15 cellular contexts compared by ENCODE assay signal in the genomic region with DNA sequence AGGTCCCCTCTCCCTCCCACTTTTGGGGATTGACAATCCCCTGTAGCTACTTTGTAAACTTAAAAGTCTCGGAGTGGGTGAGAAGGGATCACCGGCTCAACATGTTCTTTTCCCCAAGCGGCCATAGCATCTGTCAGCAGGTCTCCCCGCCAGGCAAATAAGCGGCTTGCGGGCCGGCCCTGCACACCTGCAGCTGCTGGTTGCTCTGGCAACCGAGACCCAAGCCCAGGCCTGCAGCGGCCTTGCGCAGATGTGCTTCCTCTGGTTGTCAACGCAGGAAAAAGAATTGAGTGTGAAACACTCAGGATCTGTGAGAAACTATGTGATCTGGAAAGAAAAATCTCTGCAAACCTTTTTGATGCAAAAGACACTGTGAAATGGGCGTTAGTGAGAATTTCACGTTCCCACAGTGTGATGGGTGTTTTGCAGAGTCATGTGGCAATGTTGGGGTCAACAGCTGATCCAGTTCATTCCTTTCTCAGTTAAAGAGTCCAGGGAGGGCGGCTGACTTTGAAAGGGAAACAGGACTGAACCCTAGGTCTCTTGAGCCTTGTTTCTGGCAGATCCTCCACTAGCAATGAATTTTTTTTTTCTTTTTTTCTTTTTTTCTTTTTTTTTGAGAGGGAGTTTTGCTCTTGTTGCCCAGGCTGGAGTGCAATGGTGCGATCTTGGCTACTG. TPM values are rescaled to one million over a fixed set of nuclear protein-coding genes. Genes with fewer than 3 reads are reported as not detected.
DNase-seq lines count a peak whose midpoint lies in the region; ATAC-seq and TF ChIP-seq lines count a peak whose summit lies in the region.
"Had no signal": no experiment of that assay in that cellular context is flagged by ENCODE, and none has a peak within 500 bp of the region (broad histone marks: within the 10 kb centered on the region; RNA-seq: fewer than 3 reads in every experiment).

No MANE protein-coding gene starts in this region.

- H3K4me1 Mint-ChIP-seq in activated naive CD8-positive, alpha-beta T cell treated with anti-CD3 and anti-CD28 coated beads, Interleukin-2, amount 50 U/mL, for 24 hours: peaks cover 34% of the 10 kb centered on the region
- H3K4me1 Mint-ChIP-seq in activated naive CD8-positive, alpha-beta T cell treated with anti-CD3 and anti-CD28 coated beads for 36 hours: peaks cover 23% of the 10 kb centered on the region

- TF ChIP-seq POLR2A in transverse colon (IDR thresholded peaks at IDR 0.05): no peak

- intact Hi-C loops in left ventricle myocardium superior (cut with micrococcal nuclease): no loop called here
- intact Hi-C loops in transverse colon (cut with DNase I; ENCODE audit: low total_unique reads): loop anchor here (10.0 kb wide), 1 partner anchor 315 kb away; no protein-coding TSS in a partner anchor

- peaks cover 6 to 20% (median 16%) of the 10 kb centered on the region in 4 donors for H3K4me1 ChIP-seq in transverse colon

- H3K4me3 ChIP-seq in transverse colon: no peak overlapping the region

- H3K9me3 Mint-ChIP-seq in activated naive CD8-positive, alpha-beta T cell treated with anti-CD3 and anti-CD28 coated beads, Interleukin-2, amount 50 U/mL, for 24 hours: no peaks in the 10 kb centered on the region
- H3K9me3 Mint-ChIP-seq in activated naive CD8-positive, alpha-beta T cell treated with anti-CD3 and anti-CD28 coated beads for 36 hours: no peaks in the 10 kb centered on the region
- H3K9me3 Mint-ChIP-seq: dendritic cell treated with granulocyte-macrophage colony-stimulating factor and Interleukin-4, amounts not matched to agents 40 ng/mL and 50 ng/mL, for 4 days had no signal

- in situ Hi-C loops in transverse colon (cut with MboI; ENCODE audit: low pct_ligation_motif_present in 1 of 4, low pct_unique_long_range_greater_than_20kb in 1 of 4, low sequenced_read_pairs in 3 of 4): loop anchor here in 2 of 4 donors (25.0 kb wide), 1 partner anchor 312 kb away; no protein-coding TSS in a partner anchor

- no peaks in the 10 kb centered on the region for H3K9me3 ChIP-seq in transverse colon

- DNase-seq in activated naive CD8-positive, alpha-beta T cell treated with anti-CD3 and anti-CD28 coated beads, Interleukin-2, amount 50 U/mL, for 24 hours: peak; percentile 0
- DNase-seq in activated naive CD8-positive, alpha-beta T cell treated with anti-CD3 and anti-CD28 coated beads for 36 hours: no peak
- DNase-seq in SHP77 treated with DMSO at 0.1 percent for 48 hours (lab: John Stamatoyannopoulos, UW) (peak; percentile 7), left ventricle myocardium superior (peak; percentile 53), EL (no peak), transverse colon (no peak)
- DNase-seq: anterior cingulate cortex; DMS79; NCI-H2081 treated with DMSO at 0.1 percent for 48 hours; OCI-M1; stimulated activated CD4-positive, alpha-beta T cell treated with anti-CD3 and anti-CD28 coated beads, Interleukin-2, amount 100 ng/mL, for 24 hours had no signal

- H3K27me3 ChIP-seq in transverse colon: no peaks in the 10 kb centered on the region

- 72 to 83% methylated on average over 8 to 15 of the region's 15 CpGs for WGBS in transverse colon (ENCODE audit: low coverage in 1 of 2), 2 donors

- H3K27me3 Mint-ChIP-seq in activated naive CD8-positive, alpha-beta T cell treated with anti-CD3 and anti-CD28 coated beads, Interleukin-2, amount 50 U/mL, for 24 hours: peaks cover 8% of the 10 kb centered on the region
- H3K27me3 Mint-ChIP-seq in activated naive CD8-positive, alpha-beta T cell treated with anti-CD3 and anti-CD28 coated beads for 36 hours: peaks cover 16% of the 10 kb centered on the region

- no peak overlapping the region for H3K27ac ChIP-seq in transverse colon
- H3K27ac ChIP-seq: HL-60 had no signal

- H3K36me3 Mint-ChIP-seq in activated naive CD8-positive, alpha-beta T cell treated with anti-CD3 and anti-CD28 coated beads, Interleukin-2, amount 50 U/mL, for 24 hours (ENCODE audit: low read depth): peaks cover 8% of the 10 kb centered on the region
- H3K36me3 Mint-ChIP-seq in activated naive CD8-positive, alpha-beta T cell treated with anti-CD3 and anti-CD28 coated beads for 36 hours: peaks cover 11% of the 10 kb centered on the region

- ATAC-seq in activated naive CD8-positive, alpha-beta T cell treated with anti-CD3 and anti-CD28 coated beads, Interleukin-2, amount 50 U/mL, for 24 hours: no peak
- peak; percentile 61 for ATAC-seq in left ventricle myocardium superior
- no peak for ATAC-seq in GM21360 (IDR thresholded peaks at IDR 0.05; ENCODE audit: unreplicated experiment)
- ATAC-seq in GM21447 (IDR thresholded peaks at IDR 0.05; ENCODE audit: unreplicated experiment): no peak

- H3K27ac Mint-ChIP-seq in activated naive CD8-positive, alpha-beta T cell treated with anti-CD3 and anti-CD28 coated beads, Interleukin-2, amount 50 U/mL, for 24 hours: no peak overlapping the region
- no peak overlapping the region for H3K27ac Mint-ChIP-seq in activated naive CD8-positive, alpha-beta T cell treated with anti-CD3 and anti-CD28 coated beads for 36 hours
- H3K27ac Mint-ChIP-seq: dendritic cell treated with granulocyte-macrophage colony-stimulating factor and Interleukin-4, amounts not matched to agents 40 ng/mL and 50 ng/mL, for 4 days had no signal

- no peak overlapping the region for H3K4me3 Mint-ChIP-seq in activated naive CD8-positive, alpha-beta T cell treated with anti-CD3 and anti-CD28 coated beads, Interleukin-2, amount 50 U/mL, for 24 hours
- no peak overlapping the region for H3K4me3 Mint-ChIP-seq in activated naive CD8-positive, alpha-beta T cell treated with anti-CD3 and anti-CD28 coated beads for 36 hours
- H3K4me3 Mint-ChIP-seq: dendritic cell treated with granulocyte-macrophage colony-stimulating factor and Interleukin-4, amounts not matched to agents 40 ng/mL and 50 ng/mL, for 4 days had no signal

- TF ChIP-seq EP300 in transverse colon (IDR thresholded peaks at IDR 0.05; ENCODE audit: low read depth): no peak

- TF ChIP-seq CTCF in transverse colon (IDR thresholded peaks at IDR 0.05): no peak

- H3K36me3 ChIP-seq in transverse colon: no peaks in the 10 kb centered on the region

RNA-seq across cellular contexts. Expression of gene TOMM20, which starts 28.4 kb away (rescaled TPM):
- 100 to 1,000 TPM; 131 to 150 TPM for total RNA-seq in activated naive CD8-positive, alpha-beta T cell treated with anti-CD3 and anti-CD28 coated beads for 36 hours
- total RNA-seq in left ventricle myocardium superior (95.8 TPM), transverse colon (10 to 100 TPM; 16.9 to 72.9 (median 54.5) TPM)

Comparison
In these comparisons a context has a peak if more than half of its experiments do, and no peak if none do; other contexts are left out.
1. DNase-seq: peak in activated naive CD8-positive, alpha-beta T cell treated with anti-CD3 and anti-CD28 coated beads, Interleukin-2, amount 50 U/mL, for 24 hours (single experiment), SHP77 treated with DMSO at 0.1 percent for 48 hours (single experiment) and left ventricle myocardium superior (single experiment); none in activated naive CD8-positive, alpha-beta T cell treated with anti-CD3 and anti-CD28 coated beads for 36 hours (single experiment), EL (single experiment) and transverse colon (single experiment).